Comparison of ENCODE assay signal across 8 cellular contexts in the genomic region with DNA sequence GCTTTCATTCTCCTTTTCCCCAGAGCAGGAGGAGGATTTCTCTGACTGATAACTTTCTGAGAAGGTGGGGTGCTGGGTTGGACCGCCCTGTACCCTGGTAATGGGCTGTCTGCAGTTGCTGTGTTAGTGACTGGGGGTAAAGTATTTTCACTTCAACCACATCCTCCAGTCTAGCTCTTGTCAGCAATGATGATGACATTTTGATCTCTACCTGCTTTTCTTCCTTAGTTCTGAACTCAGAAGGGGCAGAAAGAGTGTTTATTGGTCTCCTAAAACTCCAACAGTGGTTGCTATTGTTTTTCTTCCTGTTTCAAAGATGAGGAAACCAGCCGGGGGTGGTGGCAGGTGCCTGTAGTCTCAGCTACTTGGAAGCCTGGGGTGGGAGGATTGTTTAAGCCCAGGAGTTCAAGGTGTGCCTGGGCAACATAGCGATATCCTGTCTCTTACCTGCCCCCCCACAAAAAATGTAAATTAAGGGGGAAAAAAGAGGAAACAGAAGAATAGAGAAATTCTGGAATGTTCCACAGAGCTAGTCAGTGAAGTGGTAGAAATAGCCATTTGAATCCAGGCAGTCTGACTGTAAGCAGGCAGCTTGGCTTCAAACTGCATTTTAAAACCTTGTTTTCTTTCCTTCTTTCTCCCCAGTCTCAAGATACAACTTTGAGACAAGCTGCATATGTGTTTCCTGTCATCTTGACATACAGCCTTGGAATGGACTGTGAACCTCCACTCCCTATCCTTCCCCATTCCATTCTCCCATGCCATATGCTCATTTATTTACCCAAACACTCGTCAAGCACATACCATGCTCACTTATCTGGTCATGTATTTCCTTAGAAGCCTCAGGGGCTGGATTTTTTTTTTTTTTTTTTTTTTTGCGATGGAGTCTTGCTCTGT. TPM values are rescaled to one million over a fixed set of nuclear protein-coding genes. Genes with fewer than 3 reads are reported as not detected.
A peak's percentile ranks its signal among the peaks of the same experiment; 100 is the strongest.
DNase-seq lines count a peak whose midpoint lies in the region; ATAC-seq and TF ChIP-seq lines count a peak whose summit lies in the region.

No MANE protein-coding gene starts in this region.

- TF ChIP-seq EP300 in sigmoid colon (IDR thresholded peaks at IDR 0.05): no peak

- TF ChIP-seq POLR2A in sigmoid colon (IDR thresholded peaks at IDR 0.05): no peak

- ATAC-seq in HG03196 (IDR thresholded peaks at IDR 0.05; ENCODE audit: unreplicated experiment) (peak; percentile 32), GM19023 (IDR thresholded peaks at IDR 0.05; ENCODE audit: unreplicated experiment) (no peak)

- TF ChIP-seq CTCF in coronary artery (IDR thresholded peaks at IDR 0.05) (no peak), sigmoid colon (IDR thresholded peaks at IDR 0.05) (no peak)

- no peaks in the 10 kb centered on the region for H3K36me3 ChIP-seq in sigmoid colon

- H3K9me3 ChIP-seq in sigmoid colon: no peaks in the 10 kb centered on the region

- H3K4me3 ChIP-seq in coronary artery: no peak overlapping the region
- H3K4me3 ChIP-seq in sigmoid colon: no peak overlapping the region

- peak; percentile 17 for DNase-seq in NCI-H510A treated with DMSO at 0.1 percent for 48 hours (lab: John Stamatoyannopoulos, UW)
- no peak for DNase-seq in NCI-H510A (lab: John Stamatoyannopoulos, UW)
- DNase-seq in UCSD-AML1 (lab: John Stamatoyannopoulos, UW; ENCODE audit: unreplicated experiment): peak; percentile 43
- DNase-seq in coronary artery (ENCODE audit: low spot score): peak; percentile 54
- no peak for DNase-seq in sigmoid colon
- no peak for DNase-seq in cerebellar cortex (ENCODE audit: low spot score)

- H3K27me3 ChIP-seq in sigmoid colon: no peaks in the 10 kb centered on the region

- 20 to 33% methylated on average over 5 of the region's 5 CpGs for WGBS in sigmoid colon, 2 donors

- peaks cover 0 to 30% (median 23%) of the 10 kb centered on the region in 4 donors for H3K4me1 ChIP-seq in sigmoid colon

- peak overlapping the region in 1 of 2 donors; percentile 70 for H3K27ac ChIP-seq in coronary artery
- peak overlapping the region in 3 of 4 donors; percentile 21 to 88 (median 24) for H3K27ac ChIP-seq in sigmoid colon

- intact Hi-C loops in sigmoid colon (cut with DNase I): no loop called here

RNA-seq across cellular contexts. Expression of a gene that starts 3.3 kb away (rescaled TPM):
- 10 to 100 TPM; 22.4 to 28.1 (median 26.1) TPM for total RNA-seq in sigmoid colon
- polyA plus RNA-seq in sigmoid colon: 10 to 100 TPM; 15.1 to 20.4 (median 17.3) TPM

Comparison
In these comparisons a context has a peak if more than half of its experiments do, and no peak if none do; other contexts are left out.
1. DNase-seq: peak in NCI-H510A treated with DMSO at 0.1 percent for 48 hours (single experiment), UCSD-AML1 (single experiment) and coronary artery (single experiment); none in NCI-H510A (single experiment), sigmoid colon (single experiment) and cerebellar cortex (single experiment).